ENCODE assay signal across 18 cellular contexts in the genomic region with DNA sequence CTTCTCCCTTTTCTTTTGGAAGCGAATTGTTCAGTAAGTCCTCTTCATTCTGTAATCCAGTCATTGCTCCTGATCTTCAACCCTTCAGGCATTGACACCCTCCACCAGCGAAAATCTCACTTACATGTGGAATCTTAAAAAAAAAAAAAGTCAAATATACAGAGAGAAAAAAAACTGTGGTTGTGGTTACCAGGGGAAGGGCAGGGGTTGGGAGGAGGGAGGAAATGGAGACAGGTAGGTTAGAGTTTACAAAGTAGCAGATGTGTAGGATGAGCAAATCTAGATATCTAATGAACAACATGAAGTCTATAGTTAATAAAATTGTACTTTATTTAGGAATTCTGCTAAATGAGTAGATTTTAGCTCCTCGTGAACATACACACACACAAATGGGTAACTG. TPM values are rescaled to one million over a fixed set of nuclear protein-coding genes. Genes with fewer than 3 reads are reported as not detected.
A peak's percentile ranks its signal among the peaks of the same experiment; 100 is the strongest.
DNase-seq lines count a peak whose midpoint lies in the region; ATAC-seq and TF ChIP-seq lines count a peak whose summit lies in the region.
"Had no signal": no experiment of that assay in that cellular context is flagged by ENCODE, and none has a peak within 500 bp of the region (broad histone marks: within the 10 kb centered on the region; RNA-seq: fewer than 3 reads in every experiment).

No MANE protein-coding gene starts in this region.

- H3K4ac ChIP-seq in IMR-90 (ENCODE audit: low read depth, low read length): no peak overlapping the region

- no peak overlapping the region for H3K56ac ChIP-seq in IMR-90 (ENCODE audit: extremely low read depth, insufficient read depth, low read length)

- H4K5ac ChIP-seq in IMR-90 (ENCODE audit: low read depth, low read length): no peak overlapping the region

- no peaks in the 10 kb centered on the region for H3K9me3 ChIP-seq in IMR-90 (ENCODE audit: control insufficient read depth, insufficient read depth, low read length)
- no peaks in the 10 kb centered on the region for H3K9me3 ChIP-seq in hepatocyte (ENCODE audit: low read depth)
- H3K9me3 ChIP-seq: HAP-1, mucosa of descending colon, SJCRH30 had no signal

- intact Hi-C loops in activated CD4-positive, alpha-beta T cell treated with anti-CD3 and anti-CD28 coated beads for 36 hours (cut with DNase I, micrococcal nuclease): loop anchor here in 1 of 2 experiments (2.0 kb wide), 1 partner anchor 17 kb away; the partner anchor contains the start of gene TMEM123
- intact Hi-C loops in IMR-90 (cut with micrococcal nuclease): no loop called here

- H3K4me2 ChIP-seq in IMR-90 (ENCODE audit: low read depth, low read length) (no peak overlapping the region), hepatocyte (no peak overlapping the region)

- H3K9me2 ChIP-seq in hepatocyte (replicated peaks; ENCODE audit: insufficient read depth): no peaks in the 10 kb centered on the region

- H4K20me1 ChIP-seq in IMR-90 (ENCODE audit: insufficient read depth, low read length): no peaks in the 10 kb centered on the region
- no peaks in the 10 kb centered on the region for H4K20me1 ChIP-seq in hepatocyte (ENCODE audit: insufficient read depth, poor library complexity, severe bottlenecking)

- H3K18ac ChIP-seq in IMR-90 (ENCODE audit: low read depth, low read length): no peak overlapping the region

- peaks cover 12% of the 10 kb centered on the region for H3K4me1 ChIP-seq in IMR-90 (ENCODE audit: control insufficient read depth, insufficient read depth, low read length)
- peaks cover 32% of the 10 kb centered on the region for H3K4me1 ChIP-seq in hepatocyte (ENCODE audit: insufficient read depth)
- H3K4me1 ChIP-seq: parathyroid adenoma, SJCRH30 had no signal

- H3K4me3 Mint-ChIP-seq in activated CD4-positive, alpha-beta T cell treated with anti-CD3 and anti-CD28 coated beads for 36 hours: no peak overlapping the region
- peak overlapping the region; percentile 48 for H3K4me3 Mint-ChIP-seq in activated CD4-positive, alpha-beta T cell treated with anti-CD3 and anti-CD28 coated beads, Interleukin-2, amount 10 ng/mL, durations not matched to agents 7 days and 5 days
- H3K4me3 Mint-ChIP-seq: CD14-positive monocyte had no signal

- no peak overlapping the region for H3K14ac ChIP-seq in IMR-90 (replicated peaks; ENCODE audit: low read depth, low read length)

- no peak overlapping the region for H2AK5ac ChIP-seq in IMR-90 (ENCODE audit: low read depth, low read length)

- H3K9me1 ChIP-seq in IMR-90 (ENCODE audit: insufficient read depth, low read length): peaks cover 14% of the 10 kb centered on the region; the same call in 1 of the 2 replicates

- no CpG with 5 or more reads among the region's 3 CpGs for WGBS in IMR-90 (ENCODE audit: extremely low coverage in 2 of 2, insufficient read length in 1 of 2), 2 experiments
- 94% methylated on average over 3 of the region's 3 CpGs for WGBS in hepatocyte (ENCODE audit: low lambda C conversion rate, missing lambda C conversion rate)

- H3K27ac ChIP-seq in IMR-90 (ENCODE audit: insufficient read depth, low read length): no peak overlapping the region
- no peak overlapping the region for H3K27ac ChIP-seq in hepatocyte
- H3K27ac ChIP-seq: 22Rv1, brain microvascular endothelial cell, parathyroid adenoma, SJCRH30 had no signal

- no peak overlapping the region for H2BK15ac ChIP-seq in IMR-90 (ENCODE audit: low read depth, low read length)

- peak overlapping the region; percentile 7; the same call in 1 of the 2 replicates for H3K23ac ChIP-seq in IMR-90 (ENCODE audit: low read depth, low read length)

- peaks cover 95% of the 10 kb centered on the region for H3K4me1 Mint-ChIP-seq in activated CD4-positive, alpha-beta T cell treated with anti-CD3 and anti-CD28 coated beads for 36 hours
- peaks cover 95% of the 10 kb centered on the region for H3K4me1 Mint-ChIP-seq in activated CD4-positive, alpha-beta T cell treated with anti-CD3 and anti-CD28 coated beads, Interleukin-2, amount 10 ng/mL, durations not matched to agents 7 days and 5 days

- no peak overlapping the region for H2BK20ac ChIP-seq in IMR-90 (ENCODE audit: low read depth, low read length)

- H2BK120ac ChIP-seq in IMR-90 (ENCODE audit: low read depth, low read length): no peak overlapping the region

- H4K91ac ChIP-seq in IMR-90 (ENCODE audit: insufficient read depth, low read depth, low read length): no peak overlapping the region

- H3K79me2 ChIP-seq in hepatocyte: no peaks in the 10 kb centered on the region
- H3K79me2 ChIP-seq: parathyroid adenoma had no signal

- H3K9me3 Mint-ChIP-seq in activated CD4-positive, alpha-beta T cell treated with anti-CD3 and anti-CD28 coated beads for 36 hours (ENCODE audit: low read depth): no peaks in the 10 kb centered on the region
- peaks cover 9% of the 10 kb centered on the region for H3K9me3 Mint-ChIP-seq in activated CD4-positive, alpha-beta T cell treated with anti-CD3 and anti-CD28 coated beads, Interleukin-2, amount 10 ng/mL, durations not matched to agents 7 days and 5 days
- H3K9me3 Mint-ChIP-seq: CD14-positive monocyte had no signal

- no peak overlapping the region for H3K9ac ChIP-seq in IMR-90 (ENCODE audit: low read depth, low read length)
- H3K9ac ChIP-seq: parathyroid adenoma had no signal

- no peak overlapping the region for H2AFZ ChIP-seq in IMR-90 (replicated peaks; ENCODE audit: low read length, poor library complexity)
- no peak overlapping the region for H2AFZ ChIP-seq in hepatocyte
- H2AFZ ChIP-seq: parathyroid adenoma had no signal

- no peak for TF ChIP-seq RAD21 in IMR-90 (IDR thresholded peaks at IDR 0.05; ENCODE audit: low read length)

- DNase-seq in activated CD4-positive, alpha-beta T cell treated with anti-CD3 and anti-CD28 coated beads for 36 hours: no peak
- DNase-seq in activated CD4-positive, alpha-beta T cell treated with anti-CD3 and anti-CD28 coated beads, Interleukin-2, amount 50 U/mL, for 48 hours: no peak
- no peak for DNase-seq in IMR-90
- DNase-seq in activated CD4-positive, alpha-beta T cell treated with anti-CD3 and anti-CD28 coated beads, Interleukin-2, amount 10 ng/mL, durations not matched to agents 7 days and 5 days: peak; percentile 65
- peak; percentile 9 for DNase-seq in effector CD8-positive, alpha-beta T cell (lab: John Stamatoyannopoulos, UW)
- DNase-seq in NCI-H1436 (lab: John Stamatoyannopoulos, UW): no peak
- DNase-seq in hepatocyte (ENCODE audit: low spot score): no peak
- no peak for DNase-seq in NOMO-1 treated with DMSO at 0.1 percent for 48 hours (lab: John Stamatoyannopoulos, UW; ENCODE audit: unreplicated experiment)
- DNase-seq: brain microvascular endothelial cell, hypothalamus, left cardiac atrium, mucosa of descending colon, NCI-H2227 treated with DMSO at 0.1 percent for 48 hours, SJCRH30 had no signal

- in situ Hi-C loops in IMR-90 (cut with MboI; ENCODE audit: low sequenced_read_pairs): no loop called here

- CTCF ChIA-PET in activated CD4-positive, alpha-beta T cell treated with anti-CD3 and anti-CD28 coated beads for 36 hours (lab: Charles Lee): interaction anchor here (1.2 kb wide), 1 partner anchor 80 kb away, joined by 6 read pairs; no protein-coding TSS in a partner anchor
- CTCF ChIA-PET in IMR-90 (lab: Yijun Ruan, JAX): no interaction called here
- CTCF ChIA-PET in activated CD4-positive, alpha-beta T cell treated with anti-CD3 and anti-CD28 coated beads, Interleukin-2, amount 10 ng/mL, durations not matched to agents 7 days and 5 days (lab: Charles Lee): no interaction called here

- no peaks in the 10 kb centered on the region for H3K27me3 Mint-ChIP-seq in activated CD4-positive, alpha-beta T cell treated with anti-CD3 and anti-CD28 coated beads for 36 hours
- no peaks in the 10 kb centered on the region for H3K27me3 Mint-ChIP-seq in activated CD4-positive, alpha-beta T cell treated with anti-CD3 and anti-CD28 coated beads, Interleukin-2, amount 10 ng/mL, durations not matched to agents 7 days and 5 days

- H3K36me3 ChIP-seq in IMR-90 (ENCODE audit: control insufficient read depth, insufficient read depth, low read length): no peaks in the 10 kb centered on the region
- no peaks in the 10 kb centered on the region for H3K36me3 ChIP-seq in hepatocyte (replicated peaks; ENCODE audit: insufficient read depth, low read depth)
- H3K36me3 ChIP-seq: brain microvascular endothelial cell, HAP-1, SJCRH30 had no signal

- no peaks in the 10 kb centered on the region for H3K79me1 ChIP-seq in IMR-90 (ENCODE audit: low read depth in 1 of 2, low read length in 2 of 2)

- no TSS peak for BruUV-seq in IMR-90 (replicated peaks; lab: Mats Ljungman, UMichigan)

- POLR2A ChIA-PET in activated CD4-positive, alpha-beta T cell treated with anti-CD3 and anti-CD28 coated beads for 36 hours (lab: Charles Lee): no interaction called here
- POLR2A ChIA-PET in IMR-90 (lab: Charles Lee; ENCODE audit: unreplicated experiment): no interaction called here
- POLR2A ChIA-PET in activated CD4-positive, alpha-beta T cell treated with anti-CD3 and anti-CD28 coated beads, Interleukin-2, amount 10 ng/mL, durations not matched to agents 7 days and 5 days (lab: Charles Lee): no interaction called here

- H3K4me3 ChIP-seq in IMR-90 (ENCODE audit: insufficient read depth, low read depth, low read length) (no peak overlapping the region), hepatocyte (no peak overlapping the region)
- H3K4me3 ChIP-seq: HAP-1, mucosa of descending colon, SJCRH30 had no signal

- no peak for ATAC-seq in activated CD4-positive, alpha-beta T cell treated with anti-CD3 and anti-CD28 coated beads for 36 hours
- ATAC-seq in IMR-90 (ENCODE audit: low read depth): no peak
- ATAC-seq: left cardiac atrium, mucosa of descending colon had no signal

- dilution Hi-C loops in IMR-90 (cut with HindIII; ENCODE audit: low sequenced_read_pairs, unreplicated experiment): no loop called here

- no peaks in the 10 kb centered on the region for H3K36me3 Mint-ChIP-seq in activated CD4-positive, alpha-beta T cell treated with anti-CD3 and anti-CD28 coated beads for 36 hours (ENCODE audit: low read depth)
- peaks cover 6% of the 10 kb centered on the region for H3K36me3 Mint-ChIP-seq in activated CD4-positive, alpha-beta T cell treated with anti-CD3 and anti-CD28 coated beads, Interleukin-2, amount 10 ng/mL, durations not matched to agents 7 days and 5 days (ENCODE audit: low read depth)
- H3K36me3 Mint-ChIP-seq: CD14-positive monocyte had no signal

- TF ChIP-seq CTCF in IMR-90 (conservative IDR thresholded peaks at IDR 0.05; ENCODE audit: low read depth, low read length) (no peak), hepatocyte (IDR thresholded peaks at IDR 0.05; ENCODE audit: poor library complexity) (no peak)

- no peak overlapping the region for H2BK5ac ChIP-seq in IMR-90 (ENCODE audit: low read depth, low read length, poor library complexity, severe bottlenecking)

- no peak overlapping the region for H2AK9ac ChIP-seq in IMR-90 (replicated peaks; ENCODE audit: low read depth, low read length, poor library complexity)

- no peak for TF ChIP-seq POLR2A in IMR-90 (IDR thresholded peaks at IDR 0.05; ENCODE audit: low read depth, low read length)

- H3K27me3 ChIP-seq in IMR-90 (ENCODE audit: control insufficient read depth, insufficient read depth, low read length): no peaks in the 10 kb centered on the region
- H3K27me3 ChIP-seq in hepatocyte: no peaks in the 10 kb centered on the region
- H3K27me3 ChIP-seq: brain microvascular endothelial cell, SJCRH30 had no signal

- H4K8ac ChIP-seq in IMR-90 (ENCODE audit: low read depth in 2 of 2, low read length in 2 of 2): no peak overlapping the region

- H3K27ac Mint-ChIP-seq in activated CD4-positive, alpha-beta T cell treated with anti-CD3 and anti-CD28 coated beads for 36 hours: peak overlapping the region; percentile 32
- peak overlapping the region; percentile 81 for H3K27ac Mint-ChIP-seq in activated CD4-positive, alpha-beta T cell treated with anti-CD3 and anti-CD28 coated beads, Interleukin-2, amount 10 ng/mL, durations not matched to agents 7 days and 5 days

RNA-seq across cellular contexts. Expression of gene TMEM123, which starts 17.7 kb away (rescaled TPM):
- total RNA-seq in activated CD4-positive, alpha-beta T cell treated with anti-CD3 and anti-CD28 coated beads for 36 hours: 100 to 1,000 TPM; 179 to 392 TPM
- total RNA-seq in IMR-90 (2012; rRNA removed): 127 and 138 TPM in 2 replicates
- 96.9 and 191 TPM in 2 replicates for polyA plus RNA-seq in IMR-90 (2012; rRNA removed)
- polyA plus RNA-seq in IMR-90 (2012; cell fraction: cytosol; rRNA removed): 27.3 and 34.3 TPM in 2 replicates
- polyA plus RNA-seq in IMR-90 (2012; cell fraction: nucleus; rRNA removed; ENCODE audit: low replicate concordance): 5.9 and 19.4 TPM in 2 replicates
- total RNA-seq in activated CD4-positive, alpha-beta T cell treated with anti-CD3 and anti-CD28 coated beads, Interleukin-2, amount 10 ng/mL, durations not matched to agents 7 days and 5 days: 100 to 1,000 TPM; 489 to 694 TPM
- 179 and 182 TPM in 2 replicates for total RNA-seq in hepatocyte
- 101 and 122 TPM in 2 replicates for polyA plus RNA-seq in hepatocyte

Comparison
In these comparisons a context has a peak if more than half of its experiments do, and no peak if none do; other contexts are left out.
1. DNase-seq: peak in activated CD4-positive, alpha-beta T cell treated with anti-CD3 and anti-CD28 coated beads, Interleukin-2, amount 10 ng/mL, durations not matched to agents 7 days and 5 days (single experiment) and effector CD8-positive, alpha-beta T cell (single experiment); none in activated CD4-positive, alpha-beta T cell treated with anti-CD3 and anti-CD28 coated beads for 36 hours (single experiment), activated CD4-positive, alpha-beta T cell treated with anti-CD3 and anti-CD28 coated beads, Interleukin-2, amount 50 U/mL, for 48 hours (0 of 2), IMR-90 (single experiment), NCI-H1436 (single experiment), hepatocyte (single experiment) and NOMO-1 treated with DMSO at 0.1 percent for 48 hours (single experiment).